ENCODE assay signal across 8 cellular contexts in the genomic region with DNA sequence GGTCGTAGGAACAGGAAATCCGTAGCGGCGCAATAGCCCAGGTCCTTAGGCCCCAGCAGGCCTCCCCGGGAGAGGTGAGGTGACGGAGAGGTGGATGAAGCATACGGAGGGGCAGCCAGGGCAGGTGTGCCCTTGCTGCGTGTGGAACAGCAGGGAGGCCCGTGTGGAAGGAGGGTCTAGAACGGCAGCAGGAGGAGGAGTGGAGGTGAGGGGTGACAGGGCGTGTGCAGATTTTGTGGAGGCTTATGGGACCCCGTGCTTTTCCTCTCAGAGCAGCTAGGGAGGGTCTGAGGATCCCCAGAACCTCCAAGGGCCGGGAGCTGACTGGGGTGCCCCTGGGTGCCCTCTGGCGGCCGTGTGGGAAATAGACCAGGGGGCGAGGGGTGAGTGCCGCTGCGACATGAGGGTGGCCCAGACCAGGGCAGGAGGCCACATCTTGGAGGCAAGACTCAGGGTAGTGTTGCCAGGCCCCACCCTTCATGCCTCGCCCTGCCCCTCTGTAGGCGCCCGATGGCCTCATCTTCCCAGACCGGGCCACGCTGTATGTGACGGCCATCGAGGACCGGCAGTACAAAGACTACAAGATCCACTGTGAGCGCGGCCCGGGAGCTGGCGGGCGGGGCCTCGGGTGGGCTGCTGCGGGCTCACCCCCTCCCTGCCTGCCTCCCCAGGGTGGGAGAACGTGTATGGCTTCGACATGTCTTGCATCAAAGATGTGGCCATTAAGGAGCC. TPM values are rescaled to one million over a fixed set of nuclear protein-coding genes. Genes with fewer than 3 reads are reported as not detected.
A peak's percentile ranks its signal among the peaks of the same experiment; 100 is the strongest.
DNase-seq lines count a peak whose midpoint lies in the region; ATAC-seq and TF ChIP-seq lines count a peak whose summit lies in the region.

No MANE protein-coding gene starts in this region.

- H3K9me3 ChIP-seq in left ventricle myocardium inferior (replicated peaks), result no peaks in the 10 kb centered on the region

- ATAC-seq in SK-N-SH treated with all-trans-retinoic acid at 6 μM for 48 hours, result peak; percentile 32

- H3K27me3 ChIP-seq in left ventricle myocardium inferior (ENCODE audit: low read depth), result peaks cover 2% of the 10 kb centered on the region

- H3K4me1 ChIP-seq in left ventricle myocardium inferior, result peaks cover 74% of the 10 kb centered on the region

- DNase-seq in AG08396 (ENCODE audit: low spot score) (peak; percentile 50), left ventricle myocardium inferior (no peak), nucleus accumbens (lab: John Stamatoyannopoulos, UW) (no peak), hepatic stellate cell (ENCODE audit: low spot score) (no peak), kidney tubule cell (ENCODE audit: low spot score) (no peak), hypothalamus (lab: John Stamatoyannopoulos, UW) (no peak)

- intact Hi-C loops in left ventricle myocardium inferior (cut with micrococcal nuclease), result no loop called here

- peak overlapping the region; percentile 12 for H3K27ac ChIP-seq in left ventricle myocardium inferior (replicated peaks)

- H3K36me3 ChIP-seq in left ventricle myocardium inferior, result peaks cover 74% of the 10 kb centered on the region

- no peak overlapping the region for H3K4me3 ChIP-seq in GM12875 (ENCODE audit: low read depth, low read length)
- no peak overlapping the region for H3K4me3 ChIP-seq in left ventricle myocardium inferior

- peak; percentile 79 for TF ChIP-seq CTCF in GM12875 (IDR thresholded peaks at IDR 0.05; ENCODE audit: borderline replicate concordance, insufficient read depth, low read depth, low read length)
- TF ChIP-seq CTCF in left ventricle myocardium inferior (IDR thresholded peaks at IDR 0.05; ENCODE audit: borderline replicate concordance), result peak; percentile 41

TF ChIP-seq in SK-N-SH treated with all-trans-retinoic acid at 6 μM for 48 hours, 23 proteins besides CTCF, POLR2A, EP300 and RAD21:
- no peak for TF ChIP-seq ISL1 (CRISPR knock-in tag; IDR thresholded peaks at IDR 0.05)
- TF ChIP-seq, protein P1, sequence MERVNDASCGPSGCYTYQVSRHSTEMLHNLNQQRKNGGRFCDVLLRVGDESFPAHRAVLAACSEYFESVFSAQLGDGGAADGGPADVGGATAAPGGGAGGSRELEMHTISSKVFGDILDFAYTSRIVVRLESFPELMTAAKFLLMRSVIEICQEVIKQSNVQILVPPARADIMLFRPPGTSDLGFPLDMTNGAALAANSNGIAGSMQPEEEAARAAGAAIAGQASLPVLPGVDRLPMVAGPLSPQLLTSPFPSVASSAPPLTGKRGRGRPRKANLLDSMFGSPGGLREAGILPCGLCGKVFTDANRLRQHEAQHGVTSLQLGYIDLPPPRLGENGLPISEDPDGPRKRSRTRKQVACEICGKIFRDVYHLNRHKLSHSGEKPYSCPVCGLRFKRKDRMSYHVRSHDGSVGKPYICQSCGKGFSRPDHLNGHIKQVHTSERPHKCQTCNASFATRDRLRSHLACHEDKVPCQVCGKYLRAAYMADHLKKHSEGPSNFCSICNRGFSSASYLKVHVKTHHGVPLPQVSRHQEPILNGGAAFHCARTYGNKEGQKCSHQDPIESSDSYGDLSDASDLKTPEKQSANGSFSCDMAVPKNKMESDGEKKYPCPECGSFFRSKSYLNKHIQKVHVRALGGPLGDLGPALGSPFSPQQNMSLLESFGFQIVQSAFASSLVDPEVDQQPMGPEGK (CRISPR knock-in tag; IDR thresholded peaks at IDR 0.05; ENCODE audit: borderline replicate concordance), result no peak
- TF ChIP-seq ESRRG (CRISPR knock-in tag; IDR thresholded peaks at IDR 0.05), result no peak
- TF ChIP-seq, protein P2, sequence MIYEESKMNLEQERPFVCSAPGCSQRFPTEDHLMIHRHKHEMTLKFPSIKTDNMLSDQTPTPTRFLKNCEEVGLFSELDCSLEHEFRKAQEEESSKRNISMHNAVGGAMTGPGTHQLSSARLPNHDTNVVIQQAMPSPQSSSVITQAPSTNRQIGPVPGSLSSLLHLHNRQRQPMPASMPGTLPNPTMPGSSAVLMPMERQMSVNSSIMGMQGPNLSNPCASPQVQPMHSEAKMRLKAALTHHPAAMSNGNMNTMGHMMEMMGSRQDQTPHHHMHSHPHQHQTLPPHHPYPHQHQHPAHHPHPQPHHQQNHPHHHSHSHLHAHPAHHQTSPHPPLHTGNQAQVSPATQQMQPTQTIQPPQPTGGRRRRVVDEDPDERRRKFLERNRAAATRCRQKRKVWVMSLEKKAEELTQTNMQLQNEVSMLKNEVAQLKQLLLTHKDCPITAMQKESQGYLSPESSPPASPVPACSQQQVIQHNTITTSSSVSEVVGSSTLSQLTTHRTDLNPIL (CRISPR knock-in tag; IDR thresholded peaks at IDR 0.05; ENCODE audit: low read depth), result no peak
- no peak for TF ChIP-seq OSR1 (CRISPR knock-in tag; IDR thresholded peaks at IDR 0.05)
- TF ChIP-seq, protein P3, sequence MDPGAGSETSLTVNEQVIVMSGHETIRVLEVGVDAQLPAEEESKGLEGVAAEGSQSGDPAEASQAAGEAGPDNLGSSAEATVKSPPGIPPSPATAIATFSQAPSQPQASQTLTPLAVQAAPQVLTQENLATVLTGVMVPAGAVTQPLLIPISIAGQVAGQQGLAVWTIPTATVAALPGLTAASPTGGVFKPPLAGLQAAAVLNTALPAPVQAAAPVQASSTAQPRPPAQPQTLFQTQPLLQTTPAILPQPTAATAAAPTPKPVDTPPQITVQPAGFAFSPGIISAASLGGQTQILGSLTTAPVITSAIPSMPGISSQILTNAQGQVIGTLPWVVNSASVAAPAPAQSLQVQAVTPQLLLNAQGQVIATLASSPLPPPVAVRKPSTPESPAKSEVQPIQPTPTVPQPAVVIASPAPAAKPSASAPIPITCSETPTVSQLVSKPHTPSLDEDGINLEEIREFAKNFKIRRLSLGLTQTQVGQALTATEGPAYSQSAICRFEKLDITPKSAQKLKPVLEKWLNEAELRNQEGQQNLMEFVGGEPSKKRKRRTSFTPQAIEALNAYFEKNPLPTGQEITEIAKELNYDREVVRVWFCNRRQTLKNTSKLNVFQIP (CRISPR knock-in tag; IDR thresholded peaks at IDR 0.05; ENCODE audit: borderline replicate concordance, low read depth), result no peak
- TF ChIP-seq ZNF8 (CRISPR knock-in tag; IDR thresholded peaks at IDR 0.05), result no peak
- no peak for TF ChIP-seq ZC3H10 (CRISPR knock-in tag; IDR thresholded peaks at IDR 0.05)
- no peak for TF ChIP-seq CSDC2 (CRISPR knock-in tag; IDR thresholded peaks at IDR 0.05)
- no peak for TF ChIP-seq RARB (CRISPR knock-in tag; IDR thresholded peaks at IDR 0.05)
- no peak for TF ChIP-seq TOX (CRISPR knock-in tag; IDR thresholded peaks at IDR 0.05; ENCODE audit: borderline replicate concordance)
- TF ChIP-seq TCF4 (CRISPR knock-in tag; IDR thresholded peaks at IDR 0.05; ENCODE audit: borderline replicate concordance), result no peak
- TF ChIP-seq, protein P4, sequence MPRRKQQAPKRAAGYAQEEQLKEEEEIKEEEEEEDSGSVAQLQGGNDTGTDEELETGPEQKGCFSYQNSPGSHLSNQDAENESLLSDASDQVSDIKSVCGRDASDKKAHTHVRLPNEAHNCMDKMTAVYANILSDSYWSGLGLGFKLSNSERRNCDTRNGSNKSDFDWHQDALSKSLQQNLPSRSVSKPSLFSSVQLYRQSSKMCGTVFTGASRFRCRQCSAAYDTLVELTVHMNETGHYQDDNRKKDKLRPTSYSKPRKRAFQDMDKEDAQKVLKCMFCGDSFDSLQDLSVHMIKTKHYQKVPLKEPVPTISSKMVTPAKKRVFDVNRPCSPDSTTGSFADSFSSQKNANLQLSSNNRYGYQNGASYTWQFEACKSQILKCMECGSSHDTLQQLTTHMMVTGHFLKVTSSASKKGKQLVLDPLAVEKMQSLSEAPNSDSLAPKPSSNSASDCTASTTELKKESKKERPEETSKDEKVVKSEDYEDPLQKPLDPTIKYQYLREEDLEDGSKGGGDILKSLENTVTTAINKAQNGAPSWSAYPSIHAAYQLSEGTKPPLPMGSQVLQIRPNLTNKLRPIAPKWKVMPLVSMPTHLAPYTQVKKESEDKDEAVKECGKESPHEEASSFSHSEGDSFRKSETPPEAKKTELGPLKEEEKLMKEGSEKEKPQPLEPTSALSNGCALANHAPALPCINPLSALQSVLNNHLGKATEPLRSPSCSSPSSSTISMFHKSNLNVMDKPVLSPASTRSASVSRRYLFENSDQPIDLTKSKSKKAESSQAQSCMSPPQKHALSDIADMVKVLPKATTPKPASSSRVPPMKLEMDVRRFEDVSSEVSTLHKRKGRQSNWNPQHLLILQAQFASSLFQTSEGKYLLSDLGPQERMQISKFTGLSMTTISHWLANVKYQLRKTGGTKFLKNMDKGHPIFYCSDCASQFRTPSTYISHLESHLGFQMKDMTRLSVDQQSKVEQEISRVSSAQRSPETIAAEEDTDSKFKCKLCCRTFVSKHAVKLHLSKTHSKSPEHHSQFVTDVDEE (CRISPR knock-in tag; IDR thresholded peaks at IDR 0.05), result no peak
- no peak for TF ChIP-seq ZFP30 (CRISPR knock-in tag; IDR thresholded peaks at IDR 0.05)
- TF ChIP-seq PPARA (CRISPR knock-in tag; IDR thresholded peaks at IDR 0.05; ENCODE audit: borderline replicate concordance), result no peak
- TF ChIP-seq ZNF565 (CRISPR knock-in tag; conservative IDR thresholded peaks at IDR 0.05; ENCODE audit: low read depth), result no peak
- TF ChIP-seq ZFP3 (CRISPR knock-in tag; IDR thresholded peaks at IDR 0.05), result no peak
- no peak for TF ChIP-seq SNAI2 (CRISPR knock-in tag; IDR thresholded peaks at IDR 0.05)
- TF ChIP-seq, protein P5, sequence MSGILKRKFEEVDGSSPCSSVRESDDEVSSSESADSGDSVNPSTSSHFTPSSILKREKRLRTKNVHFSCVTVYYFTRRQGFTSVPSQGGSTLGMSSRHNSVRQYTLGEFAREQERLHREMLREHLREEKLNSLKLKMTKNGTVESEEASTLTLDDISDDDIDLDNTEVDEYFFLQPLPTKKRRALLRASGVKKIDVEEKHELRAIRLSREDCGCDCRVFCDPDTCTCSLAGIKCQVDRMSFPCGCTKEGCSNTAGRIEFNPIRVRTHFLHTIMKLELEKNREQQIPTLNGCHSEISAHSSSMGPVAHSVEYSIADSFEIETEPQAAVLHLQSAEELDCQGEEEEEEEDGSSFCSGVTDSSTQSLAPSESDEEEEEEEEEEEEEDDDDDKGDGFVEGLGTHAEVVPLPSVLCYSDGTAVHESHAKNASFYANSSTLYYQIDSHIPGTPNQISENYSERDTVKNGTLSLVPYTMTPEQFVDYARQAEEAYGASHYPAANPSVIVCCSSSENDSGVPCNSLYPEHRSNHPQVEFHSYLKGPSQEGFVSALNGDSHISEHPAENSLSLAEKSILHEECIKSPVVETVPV (CRISPR knock-in tag; IDR thresholded peaks at IDR 0.05), result no peak
- no peak for TF ChIP-seq ARNTL (CRISPR knock-in tag; IDR thresholded peaks at IDR 0.05; ENCODE audit: borderline replicate concordance, low read depth)
TF ChIP-seq in SK-N-SH treated with all-trans-retinoic acid at 6 μM for 48 hours: peak in this region for 0.

RNA-seq across cellular contexts. Expression of a gene that starts 5.0 kb away (rescaled TPM):
- 0.49 TPM for total RNA-seq in left ventricle myocardium inferior

RNA-seq across cellular contexts. Expression of a gene that starts 6.5 kb away (rescaled TPM):
- 2.5 TPM for total RNA-seq in left ventricle myocardium inferior

RNA-seq across cellular contexts. Expression of a gene that starts 7.3 kb away (rescaled TPM):
- 112 TPM for total RNA-seq in left ventricle myocardium inferior

RNA-seq across cellular contexts. Expression of a gene that starts 18.7 kb away (rescaled TPM):
- 11.4 TPM for total RNA-seq in left ventricle myocardium inferior

RNA-seq across cellular contexts. Expression of a gene that starts 18.8 kb away (rescaled TPM):
- total RNA-seq in left ventricle myocardium inferior, result 34.5 TPM
